8 cellular contexts compared by ENCODE assay signal in genomic region chr9:33452828-33453271, GRCh38. TPM values are rescaled to one million over a fixed set of nuclear protein-coding genes. Genes with fewer than 3 reads are reported as not detected.
A peak's percentile ranks its signal among the peaks of the same experiment; 100 is the strongest.
DNase-seq lines count a peak whose midpoint lies in the region; ATAC-seq lines count a peak whose summit lies in the region.

No MANE protein-coding gene starts in this region.

- DNase-seq in DMS 273 (lab: John Stamatoyannopoulos, UW; ENCODE audit: unreplicated experiment) (peak; percentile 80), DMS 273 treated with DMSO at 0.1 percent for 48 hours (lab: John Stamatoyannopoulos, UW) (no peak), HS-27A (ENCODE audit: low read depth) (peak; percentile 83), SK-N-DZ (ENCODE audit: low spot score) (peak; percentile 78), amniotic stem cell (lab: John Stamatoyannopoulos, UW) (peak; percentile 89), iPS DF 6.9 (ENCODE audit: low read depth, low spot score) (peak; percentile 66)
- peak; percentile 53 to 57 for DNase-seq in stimulated activated CD4-positive, alpha-beta T cell treated with anti-CD3 and anti-CD28 coated beads, Interleukin-2, amount 100 ng/mL, for 48 hours

- H3K4me3 ChIP-seq in iPS DF 6.9 (ENCODE audit: low read length): no peak overlapping the region

- no peak overlapping the region for H3K27ac ChIP-seq in iPS DF 6.9 (ENCODE audit: low read length)

- no peaks in the 10 kb centered on the region for H3K9me3 ChIP-seq in iPS DF 6.9 (ENCODE audit: control insufficient read depth, insufficient read depth, low read length)

- H3K36me3 ChIP-seq in iPS DF 6.9 (ENCODE audit: control insufficient read depth, insufficient read depth, low read length): no peaks in the 10 kb centered on the region

- peaks cover 2% of the 10 kb centered on the region; the same call in 1 of the 2 replicates for H3K4me1 ChIP-seq in iPS DF 6.9 (ENCODE audit: control insufficient read depth, insufficient read depth, low read length)

- no peak for ATAC-seq in HG03520 (IDR thresholded peaks at IDR 0.05; ENCODE audit: unreplicated experiment)

- H3K27me3 ChIP-seq in iPS DF 6.9 (ENCODE audit: control insufficient read depth, insufficient read depth, low read length): no peaks in the 10 kb centered on the region; the same call in 1 of the 2 replicates

- WGBS in iPS DF 6.9 (ENCODE audit: insufficient coverage, insufficient read length): no CpG with 5 or more reads among the region's 7 CpGs

RNA-seq across cellular contexts. Expression of gene AQP3, which starts 5.5 kb away (rescaled TPM):
- 0.51 and 2.2 TPM in 2 replicates for polyA plus RNA-seq in SK-N-DZ (2014; cell fraction: cytosol; rRNA removed)
- polyA plus RNA-seq in SK-N-DZ (2014; cell fraction: nucleus; rRNA removed): 0.58 TPM in 1 of 2 replicates, not detected in the other

RNA-seq across cellular contexts. Expression of gene NOL6, which starts 20.9 kb away (rescaled TPM):
- 43.0 and 43.5 TPM in 2 replicates for polyA plus RNA-seq in SK-N-DZ (2014; cell fraction: cytosol; rRNA removed)
- polyA plus RNA-seq in SK-N-DZ (2014; cell fraction: nucleus; rRNA removed): 85.6 and 85.8 TPM in 2 replicates

RNA-seq across cellular contexts. Expression of gene AQP7, which starts 50.5 kb away (rescaled TPM):
- polyA plus RNA-seq in SK-N-DZ (2014; cell fraction: cytosol; rRNA removed): 0.29 and 0.88 TPM in 2 replicates
- polyA plus RNA-seq in SK-N-DZ (2014; cell fraction: nucleus; rRNA removed): 1.7 and 2.1 TPM in 2 replicates
